In the genomic region with DNA sequence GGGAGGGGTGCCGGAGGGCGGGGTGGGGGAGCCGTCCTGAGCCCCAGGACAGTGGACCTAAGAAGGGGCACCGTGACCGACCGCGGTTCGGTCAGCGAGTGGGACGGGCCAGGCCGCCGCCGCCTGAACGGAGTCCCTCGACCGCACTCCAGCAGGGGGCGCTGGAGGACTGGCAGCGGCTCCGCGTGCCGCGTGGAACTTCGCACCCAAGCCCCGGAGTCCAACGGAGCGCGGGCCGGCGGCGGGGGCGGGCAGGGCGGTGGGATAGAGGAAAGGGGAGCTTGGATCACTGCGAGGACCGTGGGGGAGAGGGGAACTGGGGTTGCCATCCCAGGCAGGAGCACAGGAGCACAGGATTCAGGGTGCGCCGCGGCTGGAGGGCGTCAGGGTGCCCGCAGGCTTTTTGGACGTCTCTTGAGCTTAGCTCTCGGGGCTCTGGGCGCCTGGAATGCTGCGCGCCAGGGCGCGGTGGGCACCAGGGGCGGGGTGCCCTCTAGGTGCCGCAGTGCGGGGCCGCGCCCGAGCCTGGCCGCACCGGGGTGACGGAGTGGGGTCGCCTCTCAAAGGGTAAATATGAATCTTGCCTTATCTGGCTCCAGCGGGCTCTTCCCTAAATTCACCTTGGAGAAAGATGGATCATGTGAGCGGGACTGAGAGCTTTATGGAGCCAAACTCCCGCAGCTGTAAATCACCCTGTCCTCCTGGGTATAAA, we compare ENCODE assay signal across 9 cellular contexts. TPM values are rescaled to one million over a fixed set of nuclear protein-coding genes. Genes with fewer than 3 reads are reported as not detected.
A peak's percentile ranks its signal among the peaks of the same experiment; 100 is the strongest.
DNase-seq lines count a peak whose midpoint lies in the region; ATAC-seq and TF ChIP-seq lines count a peak whose summit lies in the region.
"Had no signal": no experiment of that assay in that cellular context is flagged by ENCODE, and none has a peak within 500 bp of the region (broad histone marks: within the 10 kb centered on the region; RNA-seq: fewer than 3 reads in every experiment).

No MANE protein-coding gene starts in this region.

- H3K27me3 ChIP-seq in neutrophil (peaks cover 99% of the 10 kb centered on the region), testis (no peaks in the 10 kb centered on the region)

- 0 to 2% methylated on average over 5 to 55 of the region's 59 CpGs for WGBS in testis, 2 donors

- DNase-seq in A172 (ENCODE audit: low spot score) (peak; percentile 26), GM19238 (ENCODE audit: insufficient read length, low spot score) (peak; percentile 76), OCI-M2 (lab: John Stamatoyannopoulos, UW; ENCODE audit: unreplicated experiment) (peak; percentile 2), fibroblast of villous mesenchyme (ENCODE audit: low read depth) (peak; percentile 30), testis (peak; percentile 76)
- DNase-seq in activated T-helper 1 cell treated with anti-CD3 and anti-CD28 coated beads, Interleukin-2, amount 50 U/mL, for 16 hours (ENCODE audit: low read depth in 1 of 2, low spot score in 1 of 2), result peak; percentile 53 to 61

- no peak for TF ChIP-seq POLR2A in testis (IDR thresholded peaks at IDR 0.05)

- H3K36me3 ChIP-seq in neutrophil (no peaks in the 10 kb centered on the region), testis (ENCODE audit: low read depth, missing control alignments) (no peaks in the 10 kb centered on the region)

- no peaks in the 10 kb centered on the region for H3K9me3 ChIP-seq in neutrophil
- H3K9me3 ChIP-seq in testis, result no peaks in the 10 kb centered on the region

- H3K27ac ChIP-seq in neutrophil (peak overlapping the region; percentile 36), testis (no peak overlapping the region)

- H3K4me3 ChIP-seq in fibroblast of villous mesenchyme (ENCODE audit: low read depth, low read length), result peak overlapping the region; percentile 27
- peak overlapping the region; percentile 47 to 53 for H3K4me3 ChIP-seq in neutrophil (ENCODE audit: low read depth in 1 of 2, low read length in 1 of 2)
- peak overlapping the region; percentile 22 to 45 for H3K4me3 ChIP-seq in testis

- intact Hi-C loops in testis (cut with DNase I; ENCODE audit: low total_unique reads), result no loop called here

- TF ChIP-seq CTCF in fibroblast of villous mesenchyme (IDR thresholded peaks at IDR 0.05; ENCODE audit: insufficient read depth, low read depth, low read length), result peak; percentile 55
- peak; percentile 77 for TF ChIP-seq CTCF in neutrophil (IDR thresholded peaks at IDR 0.05)
- peak in 2 of 3 experiments; percentile 49 to 89 for TF ChIP-seq CTCF in testis (IDR thresholded peaks at IDR 0.05)

- ATAC-seq in HG02763 (IDR thresholded peaks at IDR 0.05; ENCODE audit: unreplicated experiment), result no peak

- H3K4me1 ChIP-seq in neutrophil (ENCODE audit: control insufficient read depth in 1 of 2, insufficient read depth in 1 of 2, low read depth in 1 of 2, low read length in 1 of 2), result peaks cover 10 to 21% of the 10 kb centered on the region in 2 experiments
- H3K4me1 ChIP-seq in testis, result peaks cover 20% of the 10 kb centered on the region

RNA-seq across cellular contexts. Expression of a gene that starts 0.4 kb away (rescaled TPM):
- not detected in 2 replicates for total RNA-seq in A172 (2014; rRNA removed; shearing (Covaris generic))
- total RNA-seq in fibroblast of villous mesenchyme (not detected in 2 replicates), testis (1 to 10 TPM; 2.4 to 5.7 TPM)
- 5.7 TPM for polyA plus RNA-seq in testis (ENCODE audit: insufficient read depth, low read depth, low replicate concordance)
- total RNA-seq: temporal lobe had no signal

RNA-seq across cellular contexts. Expression of a gene that starts 0.6 kb away (rescaled TPM):
- 0.28 TPM in 1 of 2 replicates, not detected in the other for total RNA-seq in A172 (2014; rRNA removed; shearing (Covaris generic))
- not detected in 2 replicates for total RNA-seq in fibroblast of villous mesenchyme
- total RNA-seq in testis, result 1 to 10 TPM; 2.0 to 2.1 TPM
- 1.1 TPM for polyA plus RNA-seq in testis (ENCODE audit: insufficient read depth, low read depth, low replicate concordance)

RNA-seq across cellular contexts. Expression of a gene that starts 12.0 kb away (rescaled TPM):
- not detected in 2 replicates for total RNA-seq in A172 (2014; rRNA removed; shearing (Covaris generic))
- not detected in 2 replicates for total RNA-seq in fibroblast of villous mesenchyme
- total RNA-seq in testis, result under 1 TPM in 1 of 2 donors, not detected in 1; 0.12 TPM
- polyA plus RNA-seq in testis (ENCODE audit: insufficient read depth, low read depth, low replicate concordance), result not detected
- total RNA-seq: temporal lobe had no signal

RNA-seq across cellular contexts. Expression of a gene that starts 30.3 kb away (rescaled TPM):
- not detected in 2 replicates for total RNA-seq in A172 (2014; rRNA removed; shearing (Covaris generic))
- total RNA-seq in fibroblast of villous mesenchyme (not detected in 2 replicates), testis (1 to 10 TPM; 1.4 to 2.0 TPM)
- 0.95 TPM for polyA plus RNA-seq in testis (ENCODE audit: insufficient read depth, low read depth, low replicate concordance)

RNA-seq across cellular contexts. Expression of a gene that starts 48.9 kb away (rescaled TPM):
- 0.65 and 2.7 TPM in 2 replicates for total RNA-seq in A172 (2014; rRNA removed; shearing (Covaris generic))
- total RNA-seq in fibroblast of villous mesenchyme (3.5 and 4.3 TPM in 2 replicates), testis (10 to 100 TPM; 40.9 to 45.8 TPM)
- polyA plus RNA-seq in testis (ENCODE audit: insufficient read depth, low read depth, low replicate concordance), result 18.6 TPM

Comparison
In these comparisons a context has a peak if more than half of its experiments do, and no peak if none do; other contexts are left out.
1. DNase-seq: peak in every context shown above with its lines; median percentile 76 in GM19238; 76 in testis; 57 in activated T-helper 1 cell treated with anti-CD3 and anti-CD28 coated beads, Interleukin-2, amount 50 U/mL, for 16 hours; 30 in fibroblast of villous mesenchyme; 26 in A172; 2 in OCI-M2.